In genomic region chr5:139473565-139473964, GRCh38 we compare ENCODE assay signal across 1 cellular context.
TF ChIP-seq lines count a peak whose summit lies in the region.

No MANE protein-coding gene starts in this region.

TF ChIP-seq in HEK293, 187 proteins besides CTCF, POLR2A, EP300 and RAD21 (continued from another document):
- TF ChIP-seq, protein P1, sequence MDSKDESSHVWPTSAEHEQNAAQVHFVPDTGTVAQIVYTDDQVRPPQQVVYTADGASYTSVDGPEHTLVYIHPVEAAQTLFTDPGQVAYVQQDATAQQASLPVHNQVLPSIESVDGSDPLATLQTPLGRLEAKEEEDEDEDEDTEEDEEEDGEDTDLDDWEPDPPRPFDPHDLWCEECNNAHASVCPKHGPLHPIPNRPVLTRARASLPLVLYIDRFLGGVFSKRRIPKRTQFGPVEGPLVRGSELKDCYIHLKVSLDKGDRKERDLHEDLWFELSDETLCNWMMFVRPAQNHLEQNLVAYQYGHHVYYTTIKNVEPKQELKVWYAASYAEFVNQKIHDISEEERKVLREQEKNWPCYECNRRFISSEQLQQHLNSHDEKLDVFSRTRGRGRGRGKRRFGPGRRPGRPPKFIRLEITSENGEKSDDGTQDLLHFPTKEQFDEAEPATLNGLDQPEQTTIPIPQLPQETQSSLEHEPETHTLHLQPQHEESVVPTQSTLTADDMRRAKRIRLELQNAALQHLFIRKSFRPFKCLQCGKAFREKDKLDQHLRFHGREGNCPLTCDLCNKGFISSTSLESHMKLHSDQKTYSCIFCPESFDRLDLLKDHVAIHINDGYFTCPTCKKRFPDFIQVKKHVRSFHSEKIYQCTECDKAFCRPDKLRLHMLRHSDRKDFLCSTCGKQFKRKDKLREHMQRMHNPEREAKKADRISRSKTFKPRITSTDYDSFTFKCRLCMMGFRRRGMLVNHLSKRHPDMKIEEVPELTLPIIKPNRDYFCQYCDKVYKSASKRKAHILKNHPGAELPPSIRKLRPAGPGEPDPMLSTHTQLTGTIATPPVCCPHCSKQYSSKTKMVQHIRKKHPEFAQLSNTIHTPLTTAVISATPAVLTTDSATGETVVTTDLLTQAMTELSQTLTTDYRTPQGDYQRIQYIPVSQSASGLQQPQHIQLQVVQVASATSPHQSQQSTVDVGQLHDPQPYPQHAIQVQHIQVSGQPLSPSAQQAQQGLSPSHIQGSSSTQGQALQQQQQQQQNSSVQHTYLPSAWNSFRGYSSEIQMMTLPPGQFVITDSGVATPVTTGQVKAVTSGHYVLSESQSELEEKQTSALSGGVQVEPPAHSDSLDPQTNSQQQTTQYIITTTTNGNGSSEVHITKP (tag by site-specific recombination; IDR thresholded peaks at IDR 0.05): peak; percentile 94
- TF ChIP-seq ZFHX2 (tag by site-specific recombination; conservative IDR thresholded peaks at IDR 0.05): peak; percentile 77
